In genomic region chr19:6664916-6665315, GRCh38 we compare ENCODE assay signal across 29 cellular contexts. TPM values are rescaled to one million over a fixed set of nuclear protein-coding genes. Genes with fewer than 3 reads are reported as not detected.
A peak's percentile ranks its signal among the peaks of the same experiment; 100 is the strongest.
DNase-seq lines count a peak whose midpoint lies in the region; ATAC-seq, FAIRE-seq and TF ChIP-seq lines count a peak whose summit lies in the region.
"Had no signal": no experiment of that assay in that cellular context is flagged by ENCODE, and none has a peak within 500 bp of the region (broad histone marks: within the 10 kb centered on the region; RNA-seq: fewer than 3 reads in every experiment).

No MANE protein-coding gene starts in this region.

- H3K4me1 Mint-ChIP-seq in activated T-helper 2 cell treated with anti-CD3 and anti-CD28 coated beads, Interferon-gamma antibody, Interleukin-2, Interleukin-4, amounts not matched to agents 10 μg/mL and 5 μg/mL and 100 μg/mL, durations not matched to agents 14 hours and 24 hours and 36 hours (ENCODE audit: low read depth) = peaks cover 37% of the 10 kb centered on the region

- peak overlapping the region; percentile 57 for H3K23ac ChIP-seq in neuronal stem cell (ENCODE audit: low read depth, low read length, poor library complexity)

- RAD21 ChIA-PET in GM12878 (lab: Charles Lee; ENCODE audit: unreplicated experiment) = no interaction called here

- no peak for DNase-seq in HepG2 (ENCODE audit: low spot score)
- DNase-seq in right lobe of liver = no peak
- no peak for DNase-seq in activated T-helper 2 cell treated with anti-CD3 and anti-CD28 coated beads, Interferon-gamma antibody, Interleukin-2, Interleukin-4, amounts not matched to agents 10 μg/mL and 5 μg/mL and 100 μg/mL, durations not matched to agents 14 hours and 24 hours and 36 hours (ENCODE audit: low spot score)
- no peak for DNase-seq in GM12878 (ENCODE audit: low read depth, low spot score)
- no peak for DNase-seq in neuronal stem cell (ENCODE audit: low spot score)
- DNase-seq in H7 = no peak
- no peak for DNase-seq in HCEC 1CT
- DNase-seq: AML-193; CD8-positive, alpha-beta T cell; DMS 273 treated with DMSO at 0.1 percent for 48 hours; DMS79; EL; GDM1; NCI-H1048; NCI-H1417; NCI-H1694; NCI-H2029 treated with DMSO at 0.1 percent for 48 hours; NCI-H446 treated with DMSO at 0.1 percent for 48 hours; NCI-H526; NCI-H82; NK-92 treated with Interleukin-12 subunit alpha and Interleukin-12 subunit beta, amount 100 ng/mL, for 24 hours; SHP77 had no signal

- H3K4me1 ChIP-seq in HepG2 (ENCODE audit: insufficient read depth, low read length) (no peaks in the 10 kb centered on the region), right lobe of liver (no peaks in the 10 kb centered on the region), GM12878 (ENCODE audit: control insufficient read depth, insufficient read depth, low read length) (peaks cover 26% of the 10 kb centered on the region), neuronal stem cell (ENCODE audit: control insufficient read depth in 2 of 2, insufficient read depth in 1 of 2, low read depth in 1 of 2, low read length in 2 of 2) (no peaks in the 10 kb centered on the region)
- H3K4me1 ChIP-seq: A549 had no signal

- no peak overlapping the region for H3K4me3 Mint-ChIP-seq in activated T-helper 2 cell treated with anti-CD3 and anti-CD28 coated beads, Interferon-gamma antibody, Interleukin-2, Interleukin-4, amounts not matched to agents 10 μg/mL and 5 μg/mL and 100 μg/mL, durations not matched to agents 14 hours and 24 hours and 36 hours (ENCODE audit: low read depth)
- H3K4me3 Mint-ChIP-seq: CD8-positive, alpha-beta T cell had no signal

- H3K27me3 ChIP-seq in HepG2 (ENCODE audit: control insufficient read depth in 1 of 2, insufficient read depth in 2 of 2, low read length in 2 of 2) (peaks cover 0 to 13% of the 10 kb centered on the region in 2 experiments; a peak in 4 of 5 replicates), right lobe of liver (no peaks in the 10 kb centered on the region), GM12878 (replicated peaks in 1 of 2; ENCODE audit: control insufficient read depth in 2 of 2, insufficient read depth in 2 of 2, low read length in 1 of 2) (no peaks in the 10 kb centered on the region), neuronal stem cell (ENCODE audit: control insufficient read depth in 3 of 3, insufficient read depth in 3 of 3, low read depth in 1 of 3, low read length in 3 of 3) (peaks cover 0 to 25% (median 0%) of the 10 kb centered on the region in 3 experiments), H7 (ENCODE audit: control insufficient read depth, insufficient read depth, low read length) (no peaks in the 10 kb centered on the region)

- H3K9ac ChIP-seq in HepG2 (ENCODE audit: insufficient read depth, low read depth, low read length) (no peak overlapping the region), GM12878 (ENCODE audit: control insufficient read depth, insufficient read depth, low read length) (no peak overlapping the region), neuronal stem cell (ENCODE audit: low read depth, low read length, poor library complexity) (no peak overlapping the region)
- H3K9ac ChIP-seq: BLaER1 treated with 17β-estradiol and CSF1 and Interleukin-3, amounts not matched to agents 10 nM and 100 nM had no signal

- POLR2A ChIA-PET in HepG2 (lab: Yijun Ruan, JAX) (no interaction called here), GM12878 (lab: Charles Lee) (interaction anchor here (0.7 kb wide), 1 partner anchor 10 kb away, joined by 3 read pairs; no protein-coding TSS in a partner anchor)

- no peak overlapping the region for H3K4me2 ChIP-seq in HepG2 (ENCODE audit: low read depth, low read length)
- H3K4me2 ChIP-seq in GM12878 (ENCODE audit: control insufficient read depth, insufficient read depth) = no peak overlapping the region
- H3K4me2 ChIP-seq in neuronal stem cell (ENCODE audit: insufficient read depth, low read length, poor library complexity, severe bottlenecking) = no peak overlapping the region
- H3K4me2 ChIP-seq: A549 had no signal

- H3K36me3 ChIP-seq in HepG2 (replicated peaks in 1 of 2; ENCODE audit: control insufficient read depth in 1 of 2, insufficient read depth in 2 of 2, low read length in 2 of 2) (no peaks in the 10 kb centered on the region), right lobe of liver (peaks cover 0 to 10% (median 0%) of the 10 kb centered on the region in 4 donors), GM12878 (ENCODE audit: control insufficient read depth in 2 of 2, insufficient read depth in 2 of 2, low read length in 1 of 2) (peaks cover 2 to 8% of the 10 kb centered on the region in 2 experiments; a peak in 3 of 4 replicates), neuronal stem cell (replicated peaks in 1 of 2; ENCODE audit: control insufficient read depth in 2 of 2, insufficient read depth in 2 of 2, low read length in 2 of 2) (no peaks in the 10 kb centered on the region), H7 (replicated peaks; ENCODE audit: control insufficient read depth, insufficient read depth, low read length) (no peaks in the 10 kb centered on the region)
- H3K36me3 ChIP-seq: BLaER1 treated with 17β-estradiol and CSF1 and Interleukin-3, amounts not matched to agents 10 nM and 100 nM had no signal

- H2BK5ac ChIP-seq in neuronal stem cell (ENCODE audit: low read length) = no peak overlapping the region

- CTCF ChIA-PET in HepG2 (lab: Yijun Ruan, JAX; ENCODE audit: low intra/inter-chr PET ratio, low total read pairs) (no interaction called here), GM12878 (lab: Yijun Ruan, JAX) (no interaction called here)

- H2BK12ac ChIP-seq in neuronal stem cell (ENCODE audit: low read length) = no peak overlapping the region

- in situ Hi-C loops in HepG2 (cut with HindIII; ENCODE audit: extremely low pct_ligation_motif_present, low pct_unique_long_range_greater_than_20kb) = no loop called here
- in situ Hi-C loops in GM12878 (cut with MboI) = no loop called here

- no peak overlapping the region for H2AFZ ChIP-seq in HepG2 (ENCODE audit: low read length)
- no peak overlapping the region for H2AFZ ChIP-seq in GM12878 (ENCODE audit: control insufficient read depth, low read depth, low read length)
- no peak overlapping the region for H2AFZ ChIP-seq in neuronal stem cell (ENCODE audit: low read length)

- H3K9me3 ChIP-seq in HepG2 (ENCODE audit: low read length) (no peaks in the 10 kb centered on the region), right lobe of liver (no peaks in the 10 kb centered on the region), GM12878 (replicated peaks; ENCODE audit: control insufficient read depth, insufficient read depth, low read length) (no peaks in the 10 kb centered on the region; the same call in 2 of the 3 replicates), neuronal stem cell (replicated peaks in 1 of 2; ENCODE audit: control insufficient read depth in 2 of 2, insufficient read depth in 1 of 2, low read depth in 1 of 2, low read length in 2 of 2) (no peaks in the 10 kb centered on the region)
- H3K9me3 ChIP-seq: A549; BLaER1 treated with 17β-estradiol and CSF1 and Interleukin-3, amounts not matched to agents 10 nM and 100 nM had no signal

- H3K27me3 Mint-ChIP-seq in activated T-helper 2 cell treated with anti-CD3 and anti-CD28 coated beads, Interferon-gamma antibody, Interleukin-2, Interleukin-4, amounts not matched to agents 10 μg/mL and 5 μg/mL and 100 μg/mL, durations not matched to agents 14 hours and 24 hours and 36 hours (ENCODE audit: low read depth) = no peaks in the 10 kb centered on the region

- TF ChIP-seq POLR2A in HepG2 (IDR thresholded peaks at IDR 0.05; ENCODE audit: insufficient read depth in 1 of 2, low read depth in 2 of 2, low read length in 2 of 2) (no peak), right lobe of liver (IDR thresholded peaks at IDR 0.05) (no peak), GM12878 (IDR thresholded peaks at IDR 0.05; ENCODE audit: low read depth, low read length) (no peak)

- FAIRE-seq in HepG2 (lab: Jason Lieb, UNC) (no peak), GM12878 (lab: Jason Lieb, UNC) (no peak)
- FAIRE-seq: A549, GM12891, H1 had no signal

- peaks cover 7% of the 10 kb centered on the region for H3K9me3 Mint-ChIP-seq in activated T-helper 2 cell treated with anti-CD3 and anti-CD28 coated beads, Interferon-gamma antibody, Interleukin-2, Interleukin-4, amounts not matched to agents 10 μg/mL and 5 μg/mL and 100 μg/mL, durations not matched to agents 14 hours and 24 hours and 36 hours
- H3K9me3 Mint-ChIP-seq: CD8-positive, alpha-beta T cell had no signal

- SMC1A ChIA-PET in GM12878 (lab: Charles Lee; ENCODE audit: uncharacterized antibody, unreplicated experiment) = interaction anchor here (1.3 to 1.6 kb wide), 2 partner anchors 13 to 33 kb away, joined by 3 to 5 read pairs; no protein-coding TSS in a partner anchor

- 94% methylated on average over 7 of the region's 17 CpGs for WGBS in HepG2 (ENCODE audit: low lambda C conversion rate)
- WGBS in right lobe of liver (ENCODE audit: insufficient coverage, low coverage, low lambda C conversion rate, missing lambda C conversion rate) = 89% methylated on average over 8 of the region's 17 CpGs
- 94% methylated on average over 14 of the region's 17 CpGs for WGBS in GM12878 (ENCODE audit: insufficient coverage, insufficient replicate concordance, low lambda C conversion rate, missing lambda C conversion rate)
- no CpG with 5 or more reads among the region's 17 CpGs for WGBS in neuronal stem cell (ENCODE audit: extremely low coverage in 2 of 2, insufficient read length in 2 of 2, insufficient replicate concordance in 1 of 2), 2 donors

- H2AK5ac ChIP-seq in neuronal stem cell (ENCODE audit: low read depth, low read length) = peak overlapping the region; percentile 48

- intact Hi-C loops in HepG2 (cut with micrococcal nuclease; ENCODE audit: unreplicated experiment) = no loop called here
- intact Hi-C loops in right lobe of liver (cut with DNase I) = no loop called here
- intact Hi-C loops in activated T-helper 2 cell treated with anti-CD3 and anti-CD28 coated beads, Interferon-gamma antibody, Interleukin-2, Interleukin-4, amounts not matched to agents 10 μg/mL and 5 μg/mL and 100 μg/mL, durations not matched to agents 14 hours and 24 hours and 36 hours (cut with micrococcal nuclease) = loop anchor here (5.0 kb wide), 1 partner anchor 73 kb away; the partner anchor contains the start of gene CD70
- intact Hi-C loops in GM12878 (cut with micrococcal nuclease; ENCODE audit: unreplicated experiment) = no loop called here

- no peak overlapping the region for H4K8ac ChIP-seq in neuronal stem cell (ENCODE audit: low read depth, low read length)

- peak overlapping the region; percentile 75 for H3K18ac ChIP-seq in neuronal stem cell (ENCODE audit: low read length)

- TF ChIP-seq EP300 in HepG2 (IDR thresholded peaks at IDR 0.05; ENCODE audit: low read depth in 2 of 2, low read length in 2 of 2) (no peak), HepG2 (CRISPR knock-in tag; IDR thresholded peaks at IDR 0.05; ENCODE audit: borderline replicate concordance) (no peak), GM12878 (IDR thresholded peaks at IDR 0.05; ENCODE audit: borderline replicate concordance in 1 of 2, control insufficient read depth in 1 of 2, low read depth in 2 of 2, low read length in 2 of 2) (no peak)

- TF ChIP-seq CTCF in HepG2 (CRISPR knock-in tag; IDR thresholded peaks at IDR 0.05) (no peak), right lobe of liver (IDR thresholded peaks at IDR 0.05) (no peak), GM12878 (IDR thresholded peaks at IDR 0.05 in 2 of 3, conservative IDR thresholded peaks at IDR 0.05 in 1 of 3; ENCODE audit: control insufficient read depth in 2 of 3, extremely low read depth in 1 of 3, insufficient read depth in 1 of 3, low read depth in 3 of 3, low read length in 3 of 3) (no peak)

- H3K27ac Mint-ChIP-seq in activated T-helper 2 cell treated with anti-CD3 and anti-CD28 coated beads, Interferon-gamma antibody, Interleukin-2, Interleukin-4, amounts not matched to agents 10 μg/mL and 5 μg/mL and 100 μg/mL, durations not matched to agents 14 hours and 24 hours and 36 hours = peak overlapping the region; percentile 50

- no peak overlapping the region for H2BK120ac ChIP-seq in neuronal stem cell (ENCODE audit: low read depth, low read length)

- H3K79me1 ChIP-seq in neuronal stem cell (ENCODE audit: low read depth, low read length) = no peaks in the 10 kb centered on the region

- H2BK15ac ChIP-seq in neuronal stem cell (ENCODE audit: low read length) = no peak overlapping the region

- no peak overlapping the region for H4K91ac ChIP-seq in neuronal stem cell (ENCODE audit: low read depth, low read length, poor library complexity)

- H3K79me2 ChIP-seq in HepG2 (ENCODE audit: insufficient read depth, low read length) = no peaks in the 10 kb centered on the region
- H3K79me2 ChIP-seq in GM12878 (ENCODE audit: control insufficient read depth, insufficient read depth, low read length) = peaks cover 33% of the 10 kb centered on the region

- no peak overlapping the region for H3K14ac ChIP-seq in neuronal stem cell (ENCODE audit: low read length)

- H3K36me3 Mint-ChIP-seq in activated T-helper 2 cell treated with anti-CD3 and anti-CD28 coated beads, Interferon-gamma antibody, Interleukin-2, Interleukin-4, amounts not matched to agents 10 μg/mL and 5 μg/mL and 100 μg/mL, durations not matched to agents 14 hours and 24 hours and 36 hours (ENCODE audit: low read depth) = peaks cover 37% of the 10 kb centered on the region

- H3K4me3 ChIP-seq in HepG2 (replicated peaks in 1 of 3; ENCODE audit: insufficient read depth in 1 of 3, low read depth in 2 of 3, low read length in 3 of 3) (no peak overlapping the region), right lobe of liver (no peak overlapping the region), GM12878 (no peak overlapping the region), neuronal stem cell (ENCODE audit: low read length in 2 of 2) (no peak overlapping the region), H7 (ENCODE audit: insufficient read depth, low read depth, low read length) (no peak overlapping the region)
- H3K4me3 ChIP-seq: A549; BLaER1 treated with 17β-estradiol and CSF1 and Interleukin-3, amounts not matched to agents 10 nM and 100 nM had no signal

- no peaks in the 10 kb centered on the region for H4K20me1 ChIP-seq in HepG2 (ENCODE audit: insufficient read depth, low read length)
- H4K20me1 ChIP-seq in GM12878 (ENCODE audit: control insufficient read depth, insufficient read depth) = no peaks in the 10 kb centered on the region
- H4K20me1 ChIP-seq: BLaER1 treated with 17β-estradiol and CSF1 and Interleukin-3, amounts not matched to agents 10 nM and 100 nM had no signal

- BruUV-seq in HepG2 (replicated peaks; lab: Mats Ljungman, UMichigan) (no TSS peak), GM12878 (replicated peaks; lab: Mats Ljungman, UMichigan) (no TSS peak)

- H3K27ac ChIP-seq in HepG2 (ENCODE audit: extremely low read length, insufficient read depth, low read length) (no peak overlapping the region), right lobe of liver (no peak overlapping the region), GM12878 (ENCODE audit: control insufficient read depth, insufficient read depth) (no peak overlapping the region), neuronal stem cell (replicated peaks; ENCODE audit: low read length) (no peak overlapping the region)
- H3K27ac ChIP-seq: A549; BLaER1 treated with 17β-estradiol and CSF1 and Interleukin-3, amounts not matched to agents 10 nM and 100 nM; HL-60; RWPE1 had no signal

- TF ChIP-seq RAD21 in HepG2 (CRISPR knock-in tag; IDR thresholded peaks at IDR 0.05) (no peak), GM12878 (IDR thresholded peaks at IDR 0.05; ENCODE audit: insufficient read depth, low read depth, low read length) (no peak)

- no peak overlapping the region for H3K4ac ChIP-seq in neuronal stem cell (ENCODE audit: low read length)

- ATAC-seq in HepG2 (peak; percentile 2; the same call in 2 of the 3 replicates), right lobe of liver (no peak), GM12878 (no peak), GM21717 (IDR thresholded peaks at IDR 0.05; ENCODE audit: unreplicated experiment) (no peak)
- ATAC-seq: A549; CD8-positive, alpha-beta T cell had no signal

RNA-seq across cellular contexts. Expression of gene TNFSF14, which starts 5.0 kb away (rescaled TPM):
- total RNA-seq in HepG2 (2016; rRNA removed; fragmentation: Illumina TruSeq; extraction: Trizol) (0.17 and 0.49 TPM in 2 replicates), right lobe of liver (10 to 100 TPM in 3 of 6 experiments, 1 to 10 TPM in 3; 6.4 to 71.1 (median 14.6) TPM), GM12878 (2014; rRNA removed) (37.2 and 38.9 TPM in 2 replicates), GM12878 (2014; rRNA removed; fragmentation: Illumina TruSeq; extraction: Trizol) (30.6 and 31.4 TPM in 2 replicates), GM12878 (2021) (36.7 and 40.5 TPM in 2 replicates)
- total RNA-seq in HepG2 (2016; cell fraction: cytosol; rRNA removed; fragmentation: Illumina TruSeq; extraction: Trizol; ENCODE audit: low read depth) = 0.09 and 0.10 TPM in 2 replicates
- 0.10 and 0.69 TPM in 2 replicates for total RNA-seq in HepG2 (2016; cell fraction: insoluble cytoplasmic fraction; rRNA removed; fragmentation: Illumina TruSeq; extraction: Trizol)
- 0.10 and 0.15 TPM in 2 replicates for total RNA-seq in HepG2 (2016; cell fraction: membrane; rRNA removed; fragmentation: Illumina TruSeq; extraction: Trizol)
- 0.88 and 1.2 TPM in 2 replicates for total RNA-seq in HepG2 (2016; cell fraction: nucleus; rRNA removed; fragmentation: Illumina TruSeq; extraction: Trizol)
- polyA plus RNA-seq in HepG2 (2011; rRNA removed) (9.1 and 10.0 TPM in 2 replicates), GM12878 (2011; rRNA removed) (17.3 and 21.7 TPM in 2 replicates), GM12878 (2014; fragmentation: Illumina TruSeq; extraction: Trizol) (34.2 and 34.7 TPM in 2 replicates), GM12878 (2014; fragmentation: Nextera tagmentation; extraction: Ambion mirVana) (1 to 10 TPM; 4.3 to 5.7 TPM), GM12878 (2014; rRNA removed) (26.6 and 29.4 TPM in 2 replicates), GM12878 (2016; fragmentation: Nextera tagmentation; extraction: Ambion mirVana) (10 to 100 TPM; 30.0 to 31.2 TPM)
- 1.9 and 2.2 TPM in 2 replicates for polyA plus RNA-seq in HepG2 (2011; cell fraction: cytosol; rRNA removed)
- 37.9 and 38.9 TPM in 2 replicates for polyA plus RNA-seq in HepG2 (2011; cell fraction: nucleus; rRNA removed)
- 1.7 and 3.2 TPM in 2 replicates for polyA plus RNA-seq in HepG2 (2012)
- 0.03 and 0.10 TPM in 2 replicates for polyA plus RNA-seq in HepG2 (2016; cell fraction: cytosol; fragmentation: Illumina TruSeq; extraction: Trizol; ENCODE audit: low read depth)
- polyA plus RNA-seq in HepG2 (2016; cell fraction: insoluble cytoplasmic fraction; fragmentation: Illumina TruSeq; extraction: Trizol; ENCODE audit: low read depth) = 0.17 TPM in 2 replicates
- 0.11 and 0.23 TPM in 2 replicates for polyA plus RNA-seq in HepG2 (2016; cell fraction: membrane; fragmentation: Illumina TruSeq; extraction: Trizol; ENCODE audit: low read depth)
- 7.9 and 8.1 TPM in 2 replicates for polyA plus RNA-seq in HepG2 (2016; cell fraction: nucleus; fragmentation: Illumina TruSeq; extraction: Trizol; ENCODE audit: insufficient read depth, low read depth)
- 0.68 and 5.9 TPM in 2 replicates for polyA minus RNA-seq in HepG2 (2011; rRNA and poly(A)+ RNA removed; ENCODE audit: low replicate concordance)
- polyA minus RNA-seq in HepG2 (2011; cell fraction: cytosol; rRNA and poly(A)+ RNA removed) = 0.30 and 0.70 TPM in 2 replicates
- polyA minus RNA-seq in HepG2 (2011; cell fraction: nucleus; rRNA and poly(A)+ RNA removed) = 10.8 and 14.2 TPM in 2 replicates
- 99.5 and 102 TPM in 2 replicates for total RNA-seq in activated T-helper 2 cell treated with anti-CD3 and anti-CD28 coated beads, Interferon-gamma antibody, Interleukin-2, Interleukin-4, amounts not matched to agents 10 μg/mL and 5 μg/mL and 100 μg/mL, durations not matched to agents 14 hours and 24 hours and 36 hours
- total RNA-seq in GM12878 (2013; cell fraction: nucleolus; rRNA removed) = 24.4 and 26.2 TPM in 2 replicates
- polyA plus RNA-seq in GM12878 (2011; ENCODE audit: low read depth) = 3.6 TPM
- 28.3 and 34.0 TPM in 2 replicates for polyA plus RNA-seq in GM12878 (2011; cell fraction: cytosol; rRNA removed)
- polyA plus RNA-seq in GM12878 (2011; cell fraction: nucleus; rRNA removed) = 6.8 and 11.0 TPM in 2 replicates
- 5.7 and 13.2 TPM in 2 replicates for polyA plus RNA-seq in GM12878 (2012)
- 32.6 and 34.0 TPM in 2 replicates for polyA minus RNA-seq in GM12878 (2011; rRNA and poly(A)+ RNA removed)
- 9.5 and 9.9 TPM in 2 replicates for polyA minus RNA-seq in GM12878 (2011; cell fraction: cytosol; rRNA and poly(A)+ RNA removed)
- 13.3 and 17.5 TPM in 2 replicates for polyA minus RNA-seq in GM12878 (2011; cell fraction: nucleus; rRNA and poly(A)+ RNA removed)
- polyA plus RNA-seq in neuronal stem cell (2013, experiment 1 of 2) = not detected
- polyA plus RNA-seq in neuronal stem cell (2013, experiment 2 of 2) = under 0.01 TPM
- 0.14 TPM in 1 of 2 replicates, not detected in the other for total RNA-seq in H7 (2014; rRNA removed; shearing (Covaris generic))
- total RNA-seq: H1 had no signal

RNA-seq across cellular contexts. Expression of gene C3, which starts 55.5 kb away (rescaled TPM):
- total RNA-seq in HepG2 (2016; rRNA removed; fragmentation: Illumina TruSeq; extraction: Trizol) = 700 and 1,455 TPM in 2 replicates
- 160 and 192 TPM in 2 replicates for total RNA-seq in HepG2 (2016; cell fraction: cytosol; rRNA removed; fragmentation: Illumina TruSeq; extraction: Trizol; ENCODE audit: low read depth)
- 643 and 1,412 TPM in 2 replicates for total RNA-seq in HepG2 (2016; cell fraction: insoluble cytoplasmic fraction; rRNA removed; fragmentation: Illumina TruSeq; extraction: Trizol)
- total RNA-seq in HepG2 (2016; cell fraction: membrane; rRNA removed; fragmentation: Illumina TruSeq; extraction: Trizol) = 268 and 291 TPM in 2 replicates
- 1,410 and 1,846 TPM in 2 replicates for total RNA-seq in HepG2 (2016; cell fraction: nucleus; rRNA removed; fragmentation: Illumina TruSeq; extraction: Trizol)
- polyA plus RNA-seq in HepG2 (2011; rRNA removed) = 6,272 and 9,798 TPM in 2 replicates
- polyA plus RNA-seq in HepG2 (2011; cell fraction: cytosol; rRNA removed) = 4,601 and 7,618 TPM in 2 replicates
- 6,023 and 6,891 TPM in 2 replicates for polyA plus RNA-seq in HepG2 (2011; cell fraction: nucleus; rRNA removed)
- 3,859 and 6,494 TPM in 2 replicates for polyA plus RNA-seq in HepG2 (2012)
- polyA plus RNA-seq in HepG2 (2016; cell fraction: cytosol; fragmentation: Illumina TruSeq; extraction: Trizol; ENCODE audit: low read depth) = 195 and 210 TPM in 2 replicates
- polyA plus RNA-seq in HepG2 (2016; cell fraction: insoluble cytoplasmic fraction; fragmentation: Illumina TruSeq; extraction: Trizol; ENCODE audit: low read depth) = 903 and 1,023 TPM in 2 replicates
- 286 and 340 TPM in 2 replicates for polyA plus RNA-seq in HepG2 (2016; cell fraction: membrane; fragmentation: Illumina TruSeq; extraction: Trizol; ENCODE audit: low read depth)
- polyA plus RNA-seq in HepG2 (2016; cell fraction: nucleus; fragmentation: Illumina TruSeq; extraction: Trizol; ENCODE audit: insufficient read depth, low read depth) = 3,631 and 3,793 TPM in 2 replicates
- polyA minus RNA-seq in HepG2 (2011; rRNA and poly(A)+ RNA removed; ENCODE audit: low replicate concordance) = 785 and 9,683 TPM in 2 replicates
- polyA minus RNA-seq in HepG2 (2011; cell fraction: cytosol; rRNA and poly(A)+ RNA removed) = 2,000 and 4,520 TPM in 2 replicates
- 1,680 and 2,385 TPM in 2 replicates for polyA minus RNA-seq in HepG2 (2011; cell fraction: nucleus; rRNA and poly(A)+ RNA removed)
- over 10,000 TPM; 10,569 to 17,502 (median 15,749) TPM for total RNA-seq in right lobe of liver
- total RNA-seq in activated T-helper 2 cell treated with anti-CD3 and anti-CD28 coated beads, Interferon-gamma antibody, Interleukin-2, Interleukin-4, amounts not matched to agents 10 μg/mL and 5 μg/mL and 100 μg/mL, durations not matched to agents 14 hours and 24 hours and 36 hours = 4.4 and 6.3 TPM in 2 replicates
- 3.1 and 4.3 TPM in 2 replicates for total RNA-seq in GM12878 (2013; cell fraction: nucleolus; rRNA removed)
- total RNA-seq in GM12878 (2014; rRNA removed) = 0.28 and 1.6 TPM in 2 replicates
- 0.54 and 1.1 TPM in 2 replicates for total RNA-seq in GM12878 (2014; rRNA removed; fragmentation: Illumina TruSeq; extraction: Trizol)
- total RNA-seq in GM12878 (2021) = 5.9 and 6.7 TPM in 2 replicates
- not detected for polyA plus RNA-seq in GM12878 (2011; ENCODE audit: low read depth)
- 1.1 and 1.9 TPM in 2 replicates for polyA plus RNA-seq in GM12878 (2011; rRNA removed)
- polyA plus RNA-seq in GM12878 (2011; cell fraction: cytosol; rRNA removed) = 1.5 and 1.9 TPM in 2 replicates
- 1.9 and 2.6 TPM in 2 replicates for polyA plus RNA-seq in GM12878 (2011; cell fraction: nucleus; rRNA removed)
- polyA plus RNA-seq in GM12878 (2012) = 0.30 and 0.48 TPM in 2 replicates
- 0.79 and 3.0 TPM in 2 replicates for polyA plus RNA-seq in GM12878 (2014; fragmentation: Illumina TruSeq; extraction: Trizol)
- polyA plus RNA-seq in GM12878 (2014; fragmentation: Nextera tagmentation; extraction: Ambion mirVana) = 1 to 10 TPM in 1 of 2 experiments, under 1 TPM in 1; 0.64 to 2.7 TPM
- 0.95 and 2.2 TPM in 2 replicates for polyA plus RNA-seq in GM12878 (2014; rRNA removed)
- polyA plus RNA-seq in GM12878 (2016; fragmentation: Nextera tagmentation; extraction: Ambion mirVana) = under 1 TPM; 0.20 to 0.25 TPM
- 2.0 and 2.3 TPM in 2 replicates for polyA minus RNA-seq in GM12878 (2011; rRNA and poly(A)+ RNA removed)
- 48.6 and 52.2 TPM in 2 replicates for polyA minus RNA-seq in GM12878 (2011; cell fraction: cytosol; rRNA and poly(A)+ RNA removed)
- polyA minus RNA-seq in GM12878 (2011; cell fraction: nucleus; rRNA and poly(A)+ RNA removed) = 4.1 and 16.8 TPM in 2 replicates
- polyA plus RNA-seq in neuronal stem cell (2013, experiment 1 of 2) = 0.21 TPM
- 0.64 TPM for polyA plus RNA-seq in neuronal stem cell (2013, experiment 2 of 2)
- total RNA-seq in H7 (2014; rRNA removed; shearing (Covaris generic)) = 13.4 and 20.2 TPM in 2 replicates
- total RNA-seq: CD8-positive, alpha-beta T cell had no signal

Comparison
In these comparisons a context has a peak if more than half of its experiments do, and no peak if none do; other contexts are left out.
1. Of the 75 proteins assayed by ChIP-seq in both HepG2 and GM12878: peak only in HepG2: none; only in GM12878: ZBTB33; in both: none; in neither: 74.